17 cellular contexts compared by ENCODE assay signal in genomic region chr10:107474650-107475049, GRCh38.
"Had no signal": no experiment of that assay in that cellular context is flagged by ENCODE, and none has a peak within 500 bp of the region (broad histone marks: within the 10 kb centered on the region; RNA-seq: fewer than 3 reads in every experiment).

No MANE protein-coding gene starts in this region.

- H3K27ac ChIP-seq: gastrocnemius medialis, heart left ventricle, lower lobe of right lung, right atrium auricular region, transverse colon, vagina had no signal

- H3K36me3 Mint-ChIP-seq: activated naive CD4-positive, alpha-beta T cell treated with anti-CD3 and anti-CD28 coated beads, Interleukin-2, amount 10 ng/mL, durations not matched to agents 7 days and 5 days had no signal

- H3K9me3 Mint-ChIP-seq: dendritic cell treated with granulocyte-macrophage colony-stimulating factor and Interleukin-4, amounts not matched to agents 40 ng/mL and 50 ng/mL, for 4 days; nephron had no signal

- H3K36me3 ChIP-seq: gastrocnemius medialis, heart left ventricle, lower lobe of right lung, right atrium auricular region, transverse colon, vagina had no signal

- H3K4me3 ChIP-seq: gastrocnemius medialis, heart left ventricle, lower lobe of right lung, right atrium auricular region, transverse colon, vagina had no signal

- H3K4me1 Mint-ChIP-seq: activated naive CD4-positive, alpha-beta T cell treated with anti-CD3 and anti-CD28 coated beads, Interleukin-2, amount 10 ng/mL, durations not matched to agents 7 days and 5 days; activated T-helper 17 cell treated with anti-CD3 and anti-CD28 coated beads, Interleukin-2, amount 50 U/mL, for 72 hours had no signal

- H3K27me3 Mint-ChIP-seq: activated naive CD4-positive, alpha-beta T cell treated with anti-CD3 and anti-CD28 coated beads, Interleukin-2, amount 10 ng/mL, durations not matched to agents 7 days and 5 days; activated T-helper 17 cell treated with anti-CD3 and anti-CD28 coated beads, Interleukin-2, amount 50 U/mL, for 72 hours; dendritic cell treated with granulocyte-macrophage colony-stimulating factor and Interleukin-4, amounts not matched to agents 40 ng/mL and 50 ng/mL, for 4 days; effector memory CD8-positive, alpha-beta T cell; progenitor cell of endocrine pancreas had no signal

- H3K4me3 Mint-ChIP-seq: activated naive CD4-positive, alpha-beta T cell treated with anti-CD3 and anti-CD28 coated beads, Interleukin-2, amount 10 ng/mL, durations not matched to agents 7 days and 5 days; activated T-helper 17 cell treated with anti-CD3 and anti-CD28 coated beads, Interleukin-2, amount 50 U/mL, for 72 hours; dendritic cell treated with granulocyte-macrophage colony-stimulating factor and Interleukin-4, amounts not matched to agents 40 ng/mL and 50 ng/mL, for 4 days; effector memory CD8-positive, alpha-beta T cell; nephron had no signal

- H3K27me3 ChIP-seq: gastrocnemius medialis, heart left ventricle, right atrium auricular region, transverse colon, vagina had no signal

- DNase-seq: activated CD4-positive, CD25-positive, alpha-beta regulatory T cell treated with anti-CD3 and anti-CD28 coated beads, Interleukin-2, amount 50 U/mL, for 72 hours; activated naive CD4-positive, alpha-beta T cell treated with anti-CD3 and anti-CD28 coated beads, Interleukin-2, amount 10 ng/mL, durations not matched to agents 7 days and 5 days; activated T-cell treated with anti-CD3 and anti-CD28 coated beads for 4 hours; effector memory CD8-positive, alpha-beta T cell; gastrocnemius medialis; heart left ventricle; lower lobe of right lung; occipital lobe; stimulated activated CD4-positive, alpha-beta T cell treated with anti-CD3 and anti-CD28 coated beads, Interleukin-4, amount 100 ng/mL, for 24 hours; stimulated activated naive CD8-positive, alpha-beta T cell treated with anti-CD3 and anti-CD28 coated beads, Interleukin-15, Interleukin-2, amounts not matched to agents 100 U/mL and 50 U/mL, for 24 hours; transverse colon had no signal

- H3K4me1 ChIP-seq: gastrocnemius medialis, heart left ventricle, lower lobe of right lung, right atrium auricular region, transverse colon, vagina had no signal

- ATAC-seq: activated T-helper 17 cell treated with anti-CD3 and anti-CD28 coated beads, Interleukin-2, amount 50 U/mL, for 72 hours; effector memory CD8-positive, alpha-beta T cell; gastrocnemius medialis; heart left ventricle; lower lobe of right lung; stimulated activated naive CD8-positive, alpha-beta T cell treated with anti-CD3 and anti-CD28 coated beads, Interleukin-15, Interleukin-2, amounts not matched to agents 100 U/mL and 50 U/mL, for 24 hours had no signal

- H3K27ac Mint-ChIP-seq: activated naive CD4-positive, alpha-beta T cell treated with anti-CD3 and anti-CD28 coated beads, Interleukin-2, amount 10 ng/mL, durations not matched to agents 7 days and 5 days; activated T-helper 17 cell treated with anti-CD3 and anti-CD28 coated beads, Interleukin-2, amount 50 U/mL, for 72 hours; dendritic cell treated with granulocyte-macrophage colony-stimulating factor and Interleukin-4, amounts not matched to agents 40 ng/mL and 50 ng/mL, for 4 days; effector memory CD8-positive, alpha-beta T cell; nephron; progenitor cell of endocrine pancreas had no signal
